ENCODE assay signal across 1 cellular context in genomic region chr20:49739042-49739441, GRCh38.
TF ChIP-seq lines count a peak whose summit lies in the region.

No MANE protein-coding gene starts in this region.

TF ChIP-seq in HepG2, 621 proteins besides CTCF, POLR2A, EP300 and RAD21 (continues in another document):
- TF ChIP-seq ZMYM4 (CRISPR knock-in tag; IDR thresholded peaks at IDR 0.05) (no peak), SRSF4 (IDR thresholded peaks at IDR 0.05; ENCODE audit: low read depth, low read length, poor library complexity, severe bottlenecking) (no peak), ZNF34 (CRISPR knock-in tag; IDR thresholded peaks at IDR 0.05; ENCODE audit: borderline replicate concordance) (no peak), PRMT3 (CRISPR knock-in tag; IDR thresholded peaks at IDR 0.05; ENCODE audit: borderline replicate concordance, low read depth) (no peak), HES4 (CRISPR knock-in tag; IDR thresholded peaks at IDR 0.05; ENCODE audit: borderline replicate concordance) (no peak), ZNF891 (CRISPR knock-in tag; IDR thresholded peaks at IDR 0.05) (peak; percentile 40; the same call in 1 of the 2 replicates), MIER2 (CRISPR knock-in tag; IDR thresholded peaks at IDR 0.05) (no peak), ZBTB25 (CRISPR knock-in tag; IDR thresholded peaks at IDR 0.05) (no peak), ZNF687 (CRISPR knock-in tag; IDR thresholded peaks at IDR 0.05) (peak; percentile 25; the same call in 1 of the 2 replicates), CBX2 (IDR thresholded peaks at IDR 0.05; ENCODE audit: low read depth, low read length) (no peak), CBX2 (CRISPR knock-in tag; IDR thresholded peaks at IDR 0.05; ENCODE audit: low read depth) (no peak), ZNF12 (CRISPR knock-in tag; IDR thresholded peaks at IDR 0.05) (no peak), BRD4 (CRISPR knock-in tag; IDR thresholded peaks at IDR 0.05) (no peak), ZNF225 (CRISPR knock-in tag; IDR thresholded peaks at IDR 0.05) (no peak), KAT8 (CRISPR knock-in tag; IDR thresholded peaks at IDR 0.05) (no peak), ZNF766 (CRISPR knock-in tag; IDR thresholded peaks at IDR 0.05; ENCODE audit: borderline replicate concordance) (no peak), ZNF616 (CRISPR knock-in tag; IDR thresholded peaks at IDR 0.05; ENCODE audit: low read depth) (no peak), ZNF441 (CRISPR knock-in tag; IDR thresholded peaks at IDR 0.05; ENCODE audit: borderline replicate concordance) (no peak), SMAD3 (CRISPR knock-in tag; IDR thresholded peaks at IDR 0.05) (no peak), SP4 (CRISPR knock-in tag; IDR thresholded peaks at IDR 0.05) (no peak), ZBTB7B (CRISPR knock-in tag; IDR thresholded peaks at IDR 0.05) (no peak), MAF1 (CRISPR knock-in tag; IDR thresholded peaks at IDR 0.05; ENCODE audit: borderline replicate concordance) (no peak), E2F1 (CRISPR knock-in tag; IDR thresholded peaks at IDR 0.05) (no peak), AGO1 (IDR thresholded peaks at IDR 0.05; ENCODE audit: low read depth, low read length, poor library complexity, severe bottlenecking) (peak; percentile 35), KDM5B (CRISPR knock-in tag; IDR thresholded peaks at IDR 0.05; ENCODE audit: borderline replicate concordance) (0 out of 2 replicates have a peak, but pooled peaks have one; percentile 25), ZFP82 (CRISPR knock-in tag; IDR thresholded peaks at IDR 0.05; ENCODE audit: borderline replicate concordance) (no peak), TCF7 (IDR thresholded peaks at IDR 0.05; ENCODE audit: low read depth) (no peak), GATAD1 (CRISPR knock-in tag; IDR thresholded peaks at IDR 0.05) (no peak), CAMTA2 (CRISPR knock-in tag; IDR thresholded peaks at IDR 0.05; ENCODE audit: borderline replicate concordance) (no peak), YEATS4 (CRISPR knock-in tag; IDR thresholded peaks at IDR 0.05; ENCODE audit: borderline replicate concordance) (no peak), HIC2 (CRISPR knock-in tag; IDR thresholded peaks at IDR 0.05; ENCODE audit: low read depth) (no peak), NAIF1 (CRISPR knock-in tag; IDR thresholded peaks at IDR 0.05; ENCODE audit: borderline replicate concordance) (no peak), HDAC1 (CRISPR knock-in tag; IDR thresholded peaks at IDR 0.05) (no peak), HIVEP1 (CRISPR knock-in tag; IDR thresholded peaks at IDR 0.05) (no peak), TBP (CRISPR knock-in tag; IDR thresholded peaks at IDR 0.05) (no peak), ZNF709 (CRISPR knock-in tag; IDR thresholded peaks at IDR 0.05) (no peak), FOXK1 (CRISPR knock-in tag; IDR thresholded peaks at IDR 0.05; ENCODE audit: borderline replicate concordance, low read depth) (no peak), SMARCC2 (IDR thresholded peaks at IDR 0.05) (no peak), TCF12 (IDR thresholded peaks at IDR 0.05) (no peak), TCF12 (CRISPR knock-in tag; IDR thresholded peaks at IDR 0.05) (no peak), PAXIP1 (CRISPR knock-in tag; conservative IDR thresholded peaks at IDR 0.05) (no peak), ZNF841 (CRISPR knock-in tag; IDR thresholded peaks at IDR 0.05; ENCODE audit: borderline replicate concordance) (no peak), SIX1 (CRISPR knock-in tag; IDR thresholded peaks at IDR 0.05; ENCODE audit: borderline replicate concordance) (no peak), SSRP1 (CRISPR knock-in tag; IDR thresholded peaks at IDR 0.05) (no peak), ZNF569 (CRISPR knock-in tag; IDR thresholded peaks at IDR 0.05; ENCODE audit: borderline replicate concordance) (no peak), SNAI1 (CRISPR knock-in tag; IDR thresholded peaks at IDR 0.05; ENCODE audit: borderline replicate concordance) (no peak), REPIN1 (CRISPR knock-in tag; IDR thresholded peaks at IDR 0.05; ENCODE audit: borderline replicate concordance, low read depth) (no peak), ZNF17 (CRISPR knock-in tag; IDR thresholded peaks at IDR 0.05) (no peak)
- TF ChIP-seq, protein P1, sequence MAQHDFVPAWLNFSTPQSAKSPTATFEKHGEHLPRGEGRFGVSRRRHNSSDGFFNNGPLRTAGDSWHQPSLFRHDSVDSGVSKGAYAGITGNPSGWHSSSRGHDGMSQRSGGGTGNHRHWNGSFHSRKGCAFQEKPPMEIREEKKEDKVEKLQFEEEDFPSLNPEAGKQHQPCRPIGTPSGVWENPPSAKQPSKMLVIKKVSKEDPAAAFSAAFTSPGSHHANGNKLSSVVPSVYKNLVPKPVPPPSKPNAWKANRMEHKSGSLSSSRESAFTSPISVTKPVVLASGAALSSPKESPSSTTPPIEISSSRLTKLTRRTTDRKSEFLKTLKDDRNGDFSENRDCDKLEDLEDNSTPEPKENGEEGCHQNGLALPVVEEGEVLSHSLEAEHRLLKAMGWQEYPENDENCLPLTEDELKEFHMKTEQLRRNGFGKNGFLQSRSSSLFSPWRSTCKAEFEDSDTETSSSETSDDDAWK (CRISPR knock-in tag; IDR thresholded peaks at IDR 0.05) = no peak
- TF ChIP-seq, protein P2, sequence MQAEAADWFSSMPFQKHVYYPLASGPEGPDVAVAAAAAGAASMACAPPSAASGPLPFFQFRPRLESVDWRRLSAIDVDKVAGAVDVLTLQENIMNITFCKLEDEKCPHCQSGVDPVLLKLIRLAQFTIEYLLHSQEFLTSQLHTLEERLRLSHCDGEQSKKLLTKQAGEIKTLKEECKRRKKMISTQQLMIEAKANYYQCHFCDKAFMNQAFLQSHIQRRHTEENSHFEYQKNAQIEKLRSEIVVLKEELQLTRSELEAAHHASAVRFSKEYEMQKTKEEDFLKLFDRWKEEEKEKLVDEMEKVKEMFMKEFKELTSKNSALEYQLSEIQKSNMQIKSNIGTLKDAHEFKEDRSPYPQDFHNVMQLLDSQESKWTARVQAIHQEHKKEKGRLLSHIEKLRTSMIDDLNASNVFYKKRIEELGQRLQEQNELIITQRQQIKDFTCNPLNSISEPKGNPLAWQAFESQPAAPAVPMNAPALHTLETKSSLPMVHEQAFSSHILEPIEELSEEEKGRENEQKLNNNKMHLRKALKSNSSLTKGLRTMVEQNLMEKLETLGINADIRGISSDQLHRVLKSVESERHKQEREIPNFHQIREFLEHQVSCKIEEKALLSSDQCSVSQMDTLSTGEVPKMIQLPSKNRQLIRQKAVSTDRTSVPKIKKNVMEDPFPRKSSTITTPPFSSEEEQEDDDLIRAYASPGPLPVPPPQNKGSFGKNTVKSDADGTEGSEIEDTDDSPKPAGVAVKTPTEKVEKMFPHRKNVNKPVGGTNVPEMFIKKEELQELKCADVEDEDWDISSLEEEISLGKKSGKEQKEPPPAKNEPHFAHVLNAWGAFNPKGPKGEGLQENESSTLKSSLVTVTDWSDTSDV (CRISPR knock-in tag; IDR thresholded peaks at IDR 0.05) = peak; percentile 51; the same call in 1 of the 2 replicates
- TF ChIP-seq, protein P3, sequence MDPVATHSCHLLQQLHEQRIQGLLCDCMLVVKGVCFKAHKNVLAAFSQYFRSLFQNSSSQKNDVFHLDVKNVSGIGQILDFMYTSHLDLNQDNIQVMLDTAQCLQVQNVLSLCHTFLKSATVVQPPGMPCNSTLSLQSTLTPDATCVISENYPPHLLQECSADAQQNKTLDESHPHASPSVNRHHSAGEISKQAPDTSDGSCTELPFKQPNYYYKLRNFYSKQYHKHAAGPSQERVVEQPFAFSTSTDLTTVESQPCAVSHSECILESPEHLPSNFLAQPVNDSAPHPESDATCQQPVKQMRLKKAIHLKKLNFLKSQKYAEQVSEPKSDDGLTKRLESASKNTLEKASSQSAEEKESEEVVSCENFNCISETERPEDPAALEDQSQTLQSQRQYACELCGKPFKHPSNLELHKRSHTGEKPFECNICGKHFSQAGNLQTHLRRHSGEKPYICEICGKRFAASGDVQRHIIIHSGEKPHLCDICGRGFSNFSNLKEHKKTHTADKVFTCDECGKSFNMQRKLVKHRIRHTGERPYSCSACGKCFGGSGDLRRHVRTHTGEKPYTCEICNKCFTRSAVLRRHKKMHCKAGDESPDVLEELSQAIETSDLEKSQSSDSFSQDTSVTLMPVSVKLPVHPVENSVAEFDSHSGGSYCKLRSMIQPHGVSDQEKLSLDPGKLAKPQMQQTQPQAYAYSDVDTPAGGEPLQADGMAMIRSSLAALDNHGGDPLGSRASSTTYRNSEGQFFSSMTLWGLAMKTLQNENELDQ (CRISPR knock-in tag; IDR thresholded peaks at IDR 0.05; ENCODE audit: borderline replicate concordance) = no peak
